Comparison of ENCODE assay signal across 29 cellular contexts in the genomic region with DNA sequence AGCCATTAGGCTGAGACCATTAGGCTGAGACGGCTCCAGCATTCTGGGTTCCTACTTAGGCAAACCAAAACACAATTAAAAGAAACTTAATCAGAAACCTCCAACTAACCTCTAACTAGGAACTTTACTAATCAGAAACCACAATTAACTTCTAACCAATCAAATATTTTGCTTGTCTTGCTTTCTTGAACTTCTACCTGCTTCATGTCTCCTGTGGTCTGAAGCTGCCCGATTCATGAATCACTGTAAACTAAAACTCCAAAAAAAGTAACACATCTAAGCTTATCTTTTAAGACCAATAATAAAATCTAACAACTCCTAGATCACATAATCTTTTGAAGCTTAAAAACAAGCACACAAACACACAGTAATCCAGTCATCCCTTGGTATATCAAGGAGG.
DNase-seq lines count a peak whose midpoint lies in the region; ATAC-seq, FAIRE-seq and TF ChIP-seq lines count a peak whose summit lies in the region.
"Had no signal": no experiment of that assay in that cellular context is flagged by ENCODE, and none has a peak within 500 bp of the region (broad histone marks: within the 10 kb centered on the region; RNA-seq: fewer than 3 reads in every experiment).

No MANE protein-coding gene starts in this region.

- H3K79me2 ChIP-seq in GM12878 (ENCODE audit: control insufficient read depth, insufficient read depth, low read length) = peaks cover 64% of the 10 kb centered on the region

- no peak overlapping the region for H3K9ac ChIP-seq in IMR-90 (ENCODE audit: low read depth, low read length)
- no peak overlapping the region for H3K9ac ChIP-seq in GM12878 (ENCODE audit: control insufficient read depth, insufficient read depth, low read length)

- H3K27ac Mint-ChIP-seq in activated T-cell treated with anti-CD3 and anti-CD28 coated beads, Interleukin-2, amount 50 U/mL, for 24 hours = peak overlapping the region; percentile 66
- H3K27ac Mint-ChIP-seq in memory B cell = peak overlapping the region; percentile 21
- H3K27ac Mint-ChIP-seq: activated CD8-positive, alpha-beta memory T cell treated with anti-CD3 and anti-CD28 coated beads, Interleukin-2, amount 10 ng/mL, durations not matched to agents 7 days and 5 days; activated naive CD4-positive, alpha-beta T cell treated with anti-CD3 and anti-CD28 coated beads for 36 hours; activated T-helper 1 cell treated with anti-CD3 and anti-CD28 coated beads, Interleukin-12 subunit alpha, Interleukin-12 subunit beta, Interleukin-2, Interleukin-4 antibody, amounts not matched to agents 30 ng/mL and 10 ng/mL and 1 ng/mL, durations not matched to agents 14 hours and 24 hours and 36 hours; progenitor cell of endocrine pancreas had no signal

- H3K27ac ChIP-seq in IMR-90 (ENCODE audit: insufficient read depth, low read length) = no peak overlapping the region
- H3K27ac ChIP-seq in GM12878 (ENCODE audit: control insufficient read depth, insufficient read depth) = no peak overlapping the region
- H3K27ac ChIP-seq in thyroid gland = no peak overlapping the region
- H3K27ac ChIP-seq: neutrophil, right lobe of liver, tibial artery had no signal

- no peak overlapping the region for H4K8ac ChIP-seq in IMR-90 (ENCODE audit: low read depth in 2 of 2, low read length in 2 of 2)

- TF ChIP-seq EP300 in GM12878 (IDR thresholded peaks at IDR 0.05; ENCODE audit: borderline replicate concordance in 1 of 2, control insufficient read depth in 1 of 2, low read depth in 2 of 2, low read length in 2 of 2) = no peak

- no peak overlapping the region for H3K18ac ChIP-seq in IMR-90 (ENCODE audit: low read depth, low read length)

- peaks cover 59% of the 10 kb centered on the region for H3K4me1 Mint-ChIP-seq in activated T-cell treated with anti-CD3 and anti-CD28 coated beads, Interleukin-2, amount 50 U/mL, for 24 hours (ENCODE audit: low read depth)
- peaks cover 22% of the 10 kb centered on the region for H3K4me1 Mint-ChIP-seq in memory B cell

- no peak overlapping the region for H3K23ac ChIP-seq in IMR-90 (ENCODE audit: low read depth, low read length)

- POLR2A ChIA-PET in IMR-90 (lab: Charles Lee; ENCODE audit: unreplicated experiment) = no interaction called here
- POLR2A ChIA-PET in GM12878 (lab: Charles Lee) = interaction anchor here (0.6 to 1.3 kb wide), 5 partner anchors 9 to 228 kb away, joined by 3 to 6 read pairs (median 4); no protein-coding TSS in a partner anchor

- TF ChIP-seq POLR2A in IMR-90 (IDR thresholded peaks at IDR 0.05; ENCODE audit: low read depth, low read length) (no peak), GM12878 (IDR thresholded peaks at IDR 0.05; ENCODE audit: low read depth, low read length) (no peak), thyroid gland (IDR thresholded peaks at IDR 0.05) (no peak)

- H2AFZ ChIP-seq in IMR-90 (replicated peaks; ENCODE audit: low read length, poor library complexity) (no peak overlapping the region), GM12878 (ENCODE audit: control insufficient read depth, low read depth, low read length) (no peak overlapping the region)

- H3K4me3 ChIP-seq in IMR-90 (ENCODE audit: insufficient read depth, low read depth, low read length) (no peak overlapping the region), GM12878 (no peak overlapping the region), thyroid gland (replicated peaks in 1 of 3) (no peak overlapping the region)
- H3K4me3 ChIP-seq: right lobe of liver, tibial artery had no signal

- SMC1A ChIA-PET in GM12878 (lab: Charles Lee; ENCODE audit: uncharacterized antibody, unreplicated experiment) = interaction anchor here (0.6 to 2.1 kb wide), 5 partner anchors 11 to 47 kb away, joined by 3 to 6 read pairs (median 5); no protein-coding TSS in a partner anchor

- H2BK15ac ChIP-seq in IMR-90 (ENCODE audit: low read depth, low read length) = no peak overlapping the region

- H2AK5ac ChIP-seq in IMR-90 (ENCODE audit: low read depth, low read length) = no peak overlapping the region

- no peaks in the 10 kb centered on the region; the same call in 1 of the 2 replicates for H3K4me1 ChIP-seq in IMR-90 (ENCODE audit: control insufficient read depth, insufficient read depth, low read length)
- H3K4me1 ChIP-seq in GM12878 (ENCODE audit: control insufficient read depth, insufficient read depth, low read length) = no peaks in the 10 kb centered on the region; the same call in none of the 2 replicates
- H3K4me1 ChIP-seq in thyroid gland = no peaks in the 10 kb centered on the region
- H3K4me1 ChIP-seq: right lobe of liver had no signal

- RAD21 ChIA-PET in GM12878 (lab: Charles Lee; ENCODE audit: unreplicated experiment) = interaction anchor here (0.7 to 2.4 kb wide), 4 partner anchors 8 to 106 kb away, joined by 3 to 5 read pairs (median 4); no protein-coding TSS in a partner anchor

- H2BK5ac ChIP-seq in IMR-90 (ENCODE audit: low read depth, low read length, poor library complexity, severe bottlenecking) = no peak overlapping the region

- FAIRE-seq in GM12878 (lab: Jason Lieb, UNC) (no peak), RCC 7860 (lab: Jason Lieb, UNC) (no peak)

- H4K20me1 ChIP-seq in IMR-90 (ENCODE audit: insufficient read depth, low read length) (no peaks in the 10 kb centered on the region; the same call in none of the 2 replicates), GM12878 (ENCODE audit: control insufficient read depth, insufficient read depth) (no peaks in the 10 kb centered on the region)

- CTCF ChIA-PET in IMR-90 (lab: Yijun Ruan, JAX) (interaction anchor here (0.6 to 1.0 kb wide), 2 partner anchors 18 to 37 kb away, joined by 3 to 5 read pairs; no protein-coding TSS in a partner anchor), GM12878 (lab: Yijun Ruan, JAX) (interaction anchor here (1.4 to 2.3 kb wide), 5 partner anchors 16 to 108 kb away, joined by 3 to 6 read pairs (median 4); a partner anchor contains a TSS)

- no peaks in the 10 kb centered on the region for H3K27me3 Mint-ChIP-seq in activated T-cell treated with anti-CD3 and anti-CD28 coated beads, Interleukin-2, amount 50 U/mL, for 24 hours
- no peaks in the 10 kb centered on the region for H3K27me3 Mint-ChIP-seq in memory B cell
- H3K27me3 Mint-ChIP-seq: activated CD8-positive, alpha-beta memory T cell treated with anti-CD3 and anti-CD28 coated beads, Interleukin-2, amount 10 ng/mL, durations not matched to agents 7 days and 5 days; progenitor cell of endocrine pancreas had no signal

- H3K9me3 ChIP-seq in IMR-90 (ENCODE audit: control insufficient read depth, insufficient read depth, low read length) = no peaks in the 10 kb centered on the region
- no peaks in the 10 kb centered on the region; the same call in 2 of the 3 replicates for H3K9me3 ChIP-seq in GM12878 (replicated peaks; ENCODE audit: control insufficient read depth, insufficient read depth, low read length)
- H3K9me3 ChIP-seq in thyroid gland = no peaks in the 10 kb centered on the region
- H3K9me3 ChIP-seq: neutrophil, right lobe of liver, tibial artery had no signal

- in situ Hi-C loops in IMR-90 (cut with MboI; ENCODE audit: low sequenced_read_pairs) (no loop called here), GM12878 (cut with MboI) (no loop called here)

- intact Hi-C loops in IMR-90 (cut with micrococcal nuclease) = loop anchor here (5.0 kb wide), 1 partner anchor 34 kb away; no protein-coding TSS in a partner anchor
- intact Hi-C loops in GM12878 (cut with micrococcal nuclease; ENCODE audit: unreplicated experiment) = no loop called here
- intact Hi-C loops in thyroid gland (cut with DNase I) = no loop called here

- no peak overlapping the region for H3K4ac ChIP-seq in IMR-90 (ENCODE audit: low read depth, low read length)

- no peaks in the 10 kb centered on the region for H3K9me1 ChIP-seq in IMR-90 (ENCODE audit: insufficient read depth, low read length)

- dilution Hi-C loops in IMR-90 (cut with HindIII; ENCODE audit: low sequenced_read_pairs, unreplicated experiment) = no loop called here

- no TSS peak for BruUV-seq in IMR-90 (replicated peaks; lab: Mats Ljungman, UMichigan)
- BruUV-seq in GM12878 (replicated peaks; lab: Mats Ljungman, UMichigan) = no TSS peak

- H3K27me3 ChIP-seq in IMR-90 (ENCODE audit: control insufficient read depth, insufficient read depth, low read length) = no peaks in the 10 kb centered on the region
- no peaks in the 10 kb centered on the region for H3K27me3 ChIP-seq in GM12878 (replicated peaks in 1 of 2; ENCODE audit: control insufficient read depth in 2 of 2, insufficient read depth in 2 of 2, low read length in 1 of 2)
- no peaks in the 10 kb centered on the region for H3K27me3 ChIP-seq in thyroid gland
- H3K27me3 ChIP-seq: neutrophil, right lobe of liver, tibial artery had no signal

- H4K91ac ChIP-seq in IMR-90 (ENCODE audit: insufficient read depth, low read depth, low read length) = no peak overlapping the region

- H3K4me2 ChIP-seq in IMR-90 (ENCODE audit: low read depth, low read length) (peak overlapping the region; percentile 38; the same call in 1 of the 2 replicates), GM12878 (ENCODE audit: control insufficient read depth, insufficient read depth) (no peak overlapping the region)

- WGBS in IMR-90 (ENCODE audit: extremely low coverage in 2 of 2, insufficient read length in 1 of 2), 2 experiments = 100% methylated on average over 1 of the region's 2 CpGs; no CpG with 5 or more reads in 1 of the 2 experiments
- 98% methylated on average over 2 of the region's 2 CpGs for WGBS in GM12878 (ENCODE audit: insufficient coverage, insufficient replicate concordance, low lambda C conversion rate, missing lambda C conversion rate)
- WGBS in thyroid gland, 2 donors = 91 to 99% methylated on average over 2 of the region's 2 CpGs

- H3K36me3 ChIP-seq in IMR-90 (ENCODE audit: control insufficient read depth, insufficient read depth, low read length) (0 out of 2 replicates have a peak, but pooled peaks cover 3% of the 10 kb centered on the region), GM12878 (ENCODE audit: control insufficient read depth in 2 of 2, insufficient read depth in 2 of 2, low read length in 1 of 2) (peaks cover 0 to 4% of the 10 kb centered on the region in 2 experiments), thyroid gland (no peaks in the 10 kb centered on the region)
- H3K36me3 ChIP-seq: right lobe of liver had no signal

- H2BK120ac ChIP-seq in IMR-90 (ENCODE audit: low read depth, low read length) = no peak overlapping the region

- no peaks in the 10 kb centered on the region for H3K9me3 Mint-ChIP-seq in activated T-cell treated with anti-CD3 and anti-CD28 coated beads, Interleukin-2, amount 50 U/mL, for 24 hours
- no peaks in the 10 kb centered on the region for H3K9me3 Mint-ChIP-seq in memory B cell
- H3K9me3 Mint-ChIP-seq: activated naive CD4-positive, alpha-beta T cell treated with anti-CD3 and anti-CD28 coated beads for 36 hours; activated T-helper 1 cell treated with anti-CD3 and anti-CD28 coated beads, Interleukin-12 subunit alpha, Interleukin-12 subunit beta, Interleukin-2, Interleukin-4 antibody, amounts not matched to agents 30 ng/mL and 10 ng/mL and 1 ng/mL, durations not matched to agents 14 hours and 24 hours and 36 hours had no signal

- DNase-seq in activated T-cell treated with anti-CD3 and anti-CD28 coated beads, Interleukin-2, amount 50 U/mL, for 24 hours = no peak
- no peak for DNase-seq in activated T-cell treated with anti-CD3 and anti-CD28 coated beads, Interleukin-2, amount 50 U/mL, for 1 hour
- DNase-seq in IMR-90 (peak; percentile 18), GM12878 (ENCODE audit: low read depth, low spot score) (no peak), memory B cell (ENCODE audit: low spot score in 2 of 2) (no peak), thyroid gland (no peak), KG1 (lab: John Stamatoyannopoulos, UW) (no peak), RCC 7860 (ENCODE audit: low spot score) (no peak)
- DNase-seq: activated CD4-positive, alpha-beta T cell treated with anti-CD3 and anti-CD28 coated beads for 4 hours; activated CD8-positive, alpha-beta memory T cell treated with anti-CD3 and anti-CD28 coated beads, Interleukin-2, amount 10 ng/mL, durations not matched to agents 7 days and 5 days; activated naive CD4-positive, alpha-beta T cell treated with anti-CD3 and anti-CD28 coated beads for 36 hours; amygdala; EL; H7; hypothalamus; NCI-H1105; NCI-H187 treated with DMSO at 0.1 percent for 48 hours; NCI-H2171; NCI-H526; NK-92 treated with Interleukin-12 subunit alpha and Interleukin-12 subunit beta, amount 100 ng/mL, for 24 hours; right lobe of liver; Right ventricle myocardium superior; stimulated activated CD4-positive, alpha-beta T cell treated with anti-CD3 and anti-CD28 coated beads, Interleukin-2, amount 100 ng/mL, for 48 hours; tibial artery had no signal

- peaks cover 35% of the 10 kb centered on the region for H3K36me3 Mint-ChIP-seq in activated T-cell treated with anti-CD3 and anti-CD28 coated beads, Interleukin-2, amount 50 U/mL, for 24 hours (ENCODE audit: low read depth)
- peaks cover 7% of the 10 kb centered on the region for H3K36me3 Mint-ChIP-seq in memory B cell

- no peak overlapping the region for H4K5ac ChIP-seq in IMR-90 (ENCODE audit: low read depth, low read length)

- H3K4me3 Mint-ChIP-seq in activated T-cell treated with anti-CD3 and anti-CD28 coated beads, Interleukin-2, amount 50 U/mL, for 24 hours = no peak overlapping the region
- no peak overlapping the region for H3K4me3 Mint-ChIP-seq in memory B cell
- H3K4me3 Mint-ChIP-seq: activated CD8-positive, alpha-beta memory T cell treated with anti-CD3 and anti-CD28 coated beads, Interleukin-2, amount 10 ng/mL, durations not matched to agents 7 days and 5 days; activated naive CD4-positive, alpha-beta T cell treated with anti-CD3 and anti-CD28 coated beads for 36 hours; activated T-helper 1 cell treated with anti-CD3 and anti-CD28 coated beads, Interleukin-12 subunit alpha, Interleukin-12 subunit beta, Interleukin-2, Interleukin-4 antibody, amounts not matched to agents 30 ng/mL and 10 ng/mL and 1 ng/mL, durations not matched to agents 14 hours and 24 hours and 36 hours had no signal

- TF ChIP-seq RAD21 in IMR-90 (IDR thresholded peaks at IDR 0.05; ENCODE audit: low read length) (no peak), GM12878 (IDR thresholded peaks at IDR 0.05; ENCODE audit: insufficient read depth, low read depth, low read length) (no peak)

- peaks cover 12 to 43% of the 10 kb centered on the region in 2 experiments for H3K79me1 ChIP-seq in IMR-90 (ENCODE audit: low read depth in 1 of 2, low read length in 2 of 2)

- no peak overlapping the region for H3K14ac ChIP-seq in IMR-90 (replicated peaks; ENCODE audit: low read depth, low read length)

- H3K56ac ChIP-seq in IMR-90 (ENCODE audit: extremely low read depth, insufficient read depth, low read length) = no peak overlapping the region

- ATAC-seq in IMR-90 (ENCODE audit: low read depth) (no peak), GM12878 (no peak), memory B cell (ENCODE audit: low read depth) (no peak)
- ATAC-seq: activated CD8-positive, alpha-beta memory T cell treated with anti-CD3 and anti-CD28 coated beads, Interleukin-2, amount 10 ng/mL, durations not matched to agents 7 days and 5 days; left lobe of liver; right lobe of liver; SK-N-SH treated with all-trans-retinoic acid at 6 μM for 48 hours had no signal

- no peak overlapping the region for H2AK9ac ChIP-seq in IMR-90 (replicated peaks; ENCODE audit: low read depth, low read length, poor library complexity)

- TF ChIP-seq CTCF in IMR-90 (conservative IDR thresholded peaks at IDR 0.05; ENCODE audit: low read depth, low read length) = no peak
- no peak for TF ChIP-seq CTCF in GM12878 (IDR thresholded peaks at IDR 0.05 in 2 of 3, conservative IDR thresholded peaks at IDR 0.05 in 1 of 3; ENCODE audit: control insufficient read depth in 2 of 3, extremely low read depth in 1 of 3, insufficient read depth in 1 of 3, low read depth in 3 of 3, low read length in 3 of 3)
- no peak for TF ChIP-seq CTCF in thyroid gland (IDR thresholded peaks at IDR 0.05)

- H2BK20ac ChIP-seq in IMR-90 (ENCODE audit: low read depth, low read length) = no peak overlapping the region
